Comparison of ENCODE assay signal across 15 cellular contexts in the genomic region with DNA sequence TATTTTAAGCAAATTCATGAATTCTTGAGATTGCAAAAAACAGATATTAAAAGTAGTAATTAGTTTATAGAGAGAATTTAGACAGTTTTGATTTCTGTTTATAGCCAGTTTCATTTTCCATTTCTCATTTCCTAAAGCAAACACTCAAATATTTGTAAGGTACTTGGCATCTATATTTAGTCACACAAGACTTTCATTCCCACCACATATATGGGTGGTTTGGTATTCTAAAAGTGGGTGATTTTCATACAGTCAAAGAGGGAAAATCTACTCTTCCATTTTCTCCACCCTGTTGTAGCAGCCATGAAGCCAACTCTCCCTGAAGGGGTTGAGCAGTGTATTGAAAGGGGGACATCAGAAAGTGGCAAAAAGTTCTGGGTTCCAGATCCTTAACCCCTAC.
DNase-seq lines count a peak whose midpoint lies in the region; ATAC-seq and TF ChIP-seq lines count a peak whose summit lies in the region.
"Had no signal": no experiment of that assay in that cellular context is flagged by ENCODE, and none has a peak within 500 bp of the region (broad histone marks: within the 10 kb centered on the region; RNA-seq: fewer than 3 reads in every experiment).

No MANE protein-coding gene starts in this region.

- peak; percentile 56 to 65 for ATAC-seq in activated CD4-positive, CD25-positive, alpha-beta regulatory T cell treated with anti-CD3 and anti-CD28 coated beads, Interleukin-2, amount 50 U/mL, for 24 hours
- ATAC-seq in GM18873 (IDR thresholded peaks at IDR 0.05; ENCODE audit: low FRiP score, unreplicated experiment) (peak; percentile 46), HG02759 (IDR thresholded peaks at IDR 0.05; ENCODE audit: unreplicated experiment) (peak; percentile 42)
- ATAC-seq in activated naive CD8-positive, alpha-beta T cell treated with anti-CD3 and anti-CD28 coated beads, Interleukin-2, amount 50 U/mL, for 24 hours: peak; percentile 91
- ATAC-seq: K562, right lobe of liver had no signal

- no peak for DNase-seq in activated CD4-positive, CD25-positive, alpha-beta regulatory T cell (lab: John Stamatoyannopoulos, UW)
- DNase-seq in activated naive CD8-positive, alpha-beta T cell treated with anti-CD3 and anti-CD28 coated beads, Interleukin-2, amount 50 U/mL, for 24 hours: no peak
- DNase-seq in activated CD8-positive, alpha-beta memory T cell treated with anti-CD3 and anti-CD28 coated beads, Interleukin-2, amount 50 U/mL, for 48 hours: no peak
- DNase-seq in colonic mucosa (no peak), NCI-H2029 treated with DMSO at 0.1 percent for 48 hours (lab: John Stamatoyannopoulos, UW) (no peak)
- DNase-seq: CD4-positive, CD25-positive, alpha-beta regulatory T cell; NCI-H1417 treated with DMSO at 0.1 percent for 48 hours; right lobe of liver; SJCRH30; stimulated activated CD4-positive, alpha-beta T cell treated with anti-CD3 and anti-CD28 coated beads, Interleukin-2, amount 100 ng/mL, for 48 hours had no signal

- no peaks in the 10 kb centered on the region for H3K9me3 ChIP-seq in colonic mucosa
- H3K9me3 ChIP-seq: right lobe of liver, SJCRH30 had no signal

- intact Hi-C loops in colonic mucosa (cut with DNase I): no loop called here

- no peak for TF ChIP-seq CTCF in colonic mucosa (IDR thresholded peaks at IDR 0.05)

- H3K9ac ChIP-seq in colonic mucosa (ENCODE audit: low read depth in 2 of 2, low read length in 2 of 2): no peak overlapping the region

- H3K27ac Mint-ChIP-seq in activated naive CD8-positive, alpha-beta T cell treated with anti-CD3 and anti-CD28 coated beads, Interleukin-2, amount 50 U/mL, for 24 hours: peak overlapping the region; percentile 65
- H3K27ac Mint-ChIP-seq: CD4-positive, CD25-positive, alpha-beta regulatory T cell had no signal

- H3K4me3 ChIP-seq in colonic mucosa: no peak overlapping the region
- H3K4me3 ChIP-seq: K562, right lobe of liver, SJCRH30 had no signal

- no peaks in the 10 kb centered on the region for H3K36me3 ChIP-seq in colonic mucosa
- H3K36me3 ChIP-seq: right lobe of liver had no signal

- peaks cover 2% of the 10 kb centered on the region for H3K36me3 Mint-ChIP-seq in activated naive CD8-positive, alpha-beta T cell treated with anti-CD3 and anti-CD28 coated beads, Interleukin-2, amount 50 U/mL, for 24 hours (ENCODE audit: low read depth)
- H3K36me3 Mint-ChIP-seq: CD4-positive, CD25-positive, alpha-beta regulatory T cell had no signal

- H3K4me1 Mint-ChIP-seq in activated naive CD8-positive, alpha-beta T cell treated with anti-CD3 and anti-CD28 coated beads, Interleukin-2, amount 50 U/mL, for 24 hours: peaks cover 31% of the 10 kb centered on the region

- H3K4me1 ChIP-seq in colonic mucosa: no peaks in the 10 kb centered on the region
- H3K4me1 ChIP-seq: right lobe of liver, SJCRH30 had no signal

- H3K4me3 Mint-ChIP-seq in activated naive CD8-positive, alpha-beta T cell treated with anti-CD3 and anti-CD28 coated beads, Interleukin-2, amount 50 U/mL, for 24 hours: peak overlapping the region; percentile 43
- H3K4me3 Mint-ChIP-seq: CD4-positive, CD25-positive, alpha-beta regulatory T cell had no signal

- no peak overlapping the region for H3K27ac ChIP-seq in colonic mucosa
- H3K27ac ChIP-seq: 22Rv1, right lobe of liver, SJCRH30 had no signal

- no peaks in the 10 kb centered on the region for H3K27me3 ChIP-seq in colonic mucosa
- H3K27me3 ChIP-seq: right lobe of liver, SJCRH30 had no signal

- peaks cover 2% of the 10 kb centered on the region for H3K27me3 Mint-ChIP-seq in activated naive CD8-positive, alpha-beta T cell treated with anti-CD3 and anti-CD28 coated beads, Interleukin-2, amount 50 U/mL, for 24 hours

- peaks cover 8% of the 10 kb centered on the region for H3K9me3 Mint-ChIP-seq in activated naive CD8-positive, alpha-beta T cell treated with anti-CD3 and anti-CD28 coated beads, Interleukin-2, amount 50 U/mL, for 24 hours
